11 cellular contexts compared by ENCODE assay signal in genomic region chr1:13593511-13594131, GRCh38. TPM values are rescaled to one million over a fixed set of nuclear protein-coding genes. Genes with fewer than 3 reads are reported as not detected.
DNase-seq lines count a peak whose midpoint lies in the region; ATAC-seq and TF ChIP-seq lines count a peak whose summit lies in the region.
"Had no signal": no experiment of that assay in that cellular context is flagged by ENCODE, and none has a peak within 500 bp of the region (broad histone marks: within the 10 kb centered on the region; RNA-seq: fewer than 3 reads in every experiment).

No MANE protein-coding gene starts in this region.

- peaks cover 30% of the 10 kb centered on the region for H3K36me3 ChIP-seq in SJSA1

- H3K4me3 ChIP-seq in SJSA1: no peak overlapping the region
- no peak overlapping the region for H3K4me3 ChIP-seq in fibroblast of the aortic adventitia (ENCODE audit: low read depth, low read length)

- ATAC-seq in HG03432 (IDR thresholded peaks at IDR 0.05; ENCODE audit: unreplicated experiment) (no peak), HG02610 (IDR thresholded peaks at IDR 0.05; ENCODE audit: unreplicated experiment) (no peak), HG03108 (IDR thresholded peaks at IDR 0.05; ENCODE audit: unreplicated experiment) (no peak)
- ATAC-seq: Panc1 had no signal

- DNase-seq in SJSA1 (ENCODE audit: low read depth in 1 of 2, low spot score in 2 of 2) (peak; percentile 88 to 89), fibroblast of the aortic adventitia (ENCODE audit: low read depth) (peak; percentile 79), myocyte (ENCODE audit: low read depth) (peak; percentile 10), ureter (ENCODE audit: low spot score) (peak; percentile 54)
- DNase-seq in activated naive CD4-positive, alpha-beta T cell treated with anti-CD3 and anti-CD28 coated beads, Interleukin-2, amount 50 U/mL, for 16 hours: no peak
- DNase-seq: stimulated activated naive CD4-positive, alpha-beta T cell treated with Interleukin-2 at 50 U/mL for 16 hours had no signal

- TF ChIP-seq CTCF in fibroblast of the aortic adventitia (IDR thresholded peaks at IDR 0.05; ENCODE audit: insufficient read depth, low read length): no peak

- no peaks in the 10 kb centered on the region; the same call in 1 of the 2 replicates for H3K9me3 ChIP-seq in SJSA1 (replicated peaks)

- H3K4me1 ChIP-seq in SJSA1 (replicated peaks): peaks cover 92% of the 10 kb centered on the region

- peak overlapping the region; percentile 94 for H3K27ac ChIP-seq in SJSA1

- no peaks in the 10 kb centered on the region for H3K27me3 ChIP-seq in SJSA1 (replicated peaks)

RNA-seq across cellular contexts. Expression of gene PDPN, which starts 10.0 kb away (rescaled TPM):
- 36.0 and 43.8 TPM in 2 replicates for total RNA-seq in SJSA1 (2014; rRNA removed; shearing (Covaris generic))
- 2.0 and 17.6 TPM in 2 replicates for total RNA-seq in fibroblast of the aortic adventitia (ENCODE audit: low replicate concordance)
- total RNA-seq in myocyte: 0.99 and 2.7 TPM in 2 replicates
- 17.7 TPM for polyA plus RNA-seq in myocyte (2012)
- 29.5 TPM for total RNA-seq in ureter
- polyA plus RNA-seq: IgD-negative memory B cell had no signal
